Comparison of ENCODE assay signal across 21 cellular contexts in genomic region chr4:108851346-108851745, GRCh38.
"Had no signal": no experiment of that assay in that cellular context is flagged by ENCODE, and none has a peak within 500 bp of the region (broad histone marks: within the 10 kb centered on the region; RNA-seq: fewer than 3 reads in every experiment).

No MANE protein-coding gene starts in this region.

- H3K27ac ChIP-seq: ascending aorta, colonic mucosa, gastroesophageal sphincter, heart right ventricle, neural progenitor cell, ovary, sigmoid colon, testis, upper lobe of left lung had no signal

- H3K9ac ChIP-seq: neural progenitor cell had no signal

- H3K27me3 ChIP-seq: ascending aorta, colonic mucosa, gastroesophageal sphincter, heart right ventricle, neural progenitor cell, ovary, sigmoid colon, testis, upper lobe of left lung had no signal

- H2AFZ ChIP-seq: neural progenitor cell had no signal

- H3K9me3 Mint-ChIP-seq: activated naive CD4-positive, alpha-beta T cell treated with anti-CD3 and anti-CD28 coated beads for 36 hours; activated naive CD8-positive, alpha-beta T cell treated with anti-CD3 and anti-CD28 coated beads, Interleukin-2, amount 50 U/mL, for 24 hours; stimulated activated naive CD8-positive, alpha-beta T cell treated with anti-CD3 and anti-CD28 coated beads, Interleukin-15, amount 100 ng/mL, for 72 hours had no signal

- H3K9me3 ChIP-seq: ascending aorta, colonic mucosa, gastroesophageal sphincter, heart right ventricle, ovary, sigmoid colon, testis, upper lobe of left lung had no signal

- H3K4me1 ChIP-seq: ascending aorta, colonic mucosa, gastroesophageal sphincter, heart right ventricle, neural progenitor cell, sigmoid colon, testis, upper lobe of left lung had no signal

- H3K4me2 ChIP-seq: neural progenitor cell had no signal

- H3K27ac Mint-ChIP-seq: activated CD8-positive, alpha-beta memory T cell treated with anti-CD3 and anti-CD28 coated beads, Interleukin-2, amount 10 ng/mL, durations not matched to agents 7 days and 5 days; activated naive CD4-positive, alpha-beta T cell treated with anti-CD3 and anti-CD28 coated beads for 36 hours; activated naive CD8-positive, alpha-beta T cell treated with anti-CD3 and anti-CD28 coated beads, Interleukin-2, amount 50 U/mL, for 24 hours; activated T-helper 2 cell treated with anti-CD3 and anti-CD28 coated beads, Interferon-gamma antibody, Interleukin-2, Interleukin-4, amounts not matched to agents 10 μg/mL and 5 μg/mL and 100 μg/mL, durations not matched to agents 14 hours and 24 hours and 36 hours; neural progenitor cell; stimulated activated naive CD8-positive, alpha-beta T cell treated with anti-CD3 and anti-CD28 coated beads, Interleukin-15, amount 100 ng/mL, for 72 hours had no signal

- H3K27me3 Mint-ChIP-seq: activated naive CD8-positive, alpha-beta T cell treated with anti-CD3 and anti-CD28 coated beads, Interleukin-2, amount 50 U/mL, for 24 hours; stimulated activated naive CD8-positive, alpha-beta T cell treated with anti-CD3 and anti-CD28 coated beads, Interleukin-15, amount 100 ng/mL, for 72 hours had no signal

- H3K36me3 ChIP-seq: ascending aorta, colonic mucosa, gastroesophageal sphincter, heart right ventricle, neural progenitor cell, ovary, sigmoid colon, upper lobe of left lung had no signal

- ATAC-seq: activated CD8-positive, alpha-beta memory T cell treated with anti-CD3 and anti-CD28 coated beads, Interleukin-2, amount 10 ng/mL, durations not matched to agents 7 days and 5 days; activated naive CD8-positive, alpha-beta T cell treated with anti-CD3 and anti-CD28 coated beads, Interleukin-2, amount 50 U/mL, for 24 hours; gastroesophageal sphincter; heart right ventricle; stimulated activated naive CD8-positive, alpha-beta T cell treated with anti-CD3 and anti-CD28 coated beads, Interleukin-15, amount 100 ng/mL, for 72 hours had no signal

- H3K4me3 Mint-ChIP-seq: activated CD8-positive, alpha-beta memory T cell treated with anti-CD3 and anti-CD28 coated beads, Interleukin-2, amount 10 ng/mL, durations not matched to agents 7 days and 5 days; activated naive CD4-positive, alpha-beta T cell treated with anti-CD3 and anti-CD28 coated beads for 36 hours; activated naive CD8-positive, alpha-beta T cell treated with anti-CD3 and anti-CD28 coated beads, Interleukin-2, amount 50 U/mL, for 24 hours; neural progenitor cell; stimulated activated naive CD8-positive, alpha-beta T cell treated with anti-CD3 and anti-CD28 coated beads, Interleukin-15, amount 100 ng/mL, for 72 hours had no signal

- H3K36me3 Mint-ChIP-seq: activated CD8-positive, alpha-beta memory T cell treated with anti-CD3 and anti-CD28 coated beads, Interleukin-2, amount 10 ng/mL, durations not matched to agents 7 days and 5 days; neural progenitor cell had no signal

- H3K4me3 ChIP-seq: ascending aorta, colonic mucosa, gastroesophageal sphincter, heart right ventricle, neural progenitor cell, ovary, sigmoid colon, testis, upper lobe of left lung had no signal

- DNase-seq: activated CD4-positive, alpha-beta T cell treated with anti-CD3 and anti-CD28 coated beads for 1 hour; activated CD4-positive, alpha-beta T cell treated with anti-CD3 and anti-CD28 coated beads, Interleukin-2, amount 50 U/mL, for 4 hours; activated CD8-positive, alpha-beta memory T cell treated with anti-CD3 and anti-CD28 coated beads, Interleukin-2, amount 10 ng/mL, durations not matched to agents 7 days and 5 days; activated naive CD4-positive, alpha-beta T cell treated with anti-CD3 and anti-CD28 coated beads for 36 hours; activated naive CD8-positive, alpha-beta T cell treated with anti-CD3 and anti-CD28 coated beads, Interleukin-2, amount 50 U/mL, for 24 hours; activated T-cell treated with anti-CD3 and anti-CD28 coated beads, Interleukin-2, amount 50 U/mL, for 1 hour; colonic mucosa; heart right ventricle; mammary epithelial cell; ovary; sigmoid colon; stimulated activated CD4-positive, alpha-beta T cell treated with anti-CD3 and anti-CD28 coated beads, Interleukin-1b, Interleukin-23, amount 100 ng/mL, for 48 hours; stimulated activated naive CD8-positive, alpha-beta T cell treated with anti-CD3 and anti-CD28 coated beads, Interleukin-15, amount 100 ng/mL, for 72 hours; T-helper 1 cell; T1000; testis; upper lobe of left lung had no signal
